In genomic region chr2:197431858-197432257, GRCh38 we compare ENCODE assay signal across 2 cellular contexts.
TF ChIP-seq lines count a peak whose summit lies in the region.

No MANE protein-coding gene starts in this region.

TF ChIP-seq in IMR-90, 13 proteins besides CTCF, POLR2A, EP300 and RAD21:
- TF ChIP-seq ELK1 (IDR thresholded peaks at IDR 0.05; ENCODE audit: borderline replicate concordance, low read depth, low read length) (no peak), FOS (IDR thresholded peaks at IDR 0.05; ENCODE audit: low read depth, low read length) (no peak), RCOR1 (IDR thresholded peaks at IDR 0.05; ENCODE audit: insufficient replicate concordance, low read length) (no peak), NFE2L2 (IDR thresholded peaks at IDR 0.05; ENCODE audit: low read depth, low read length) (no peak), MAFK (IDR thresholded peaks at IDR 0.05; ENCODE audit: low read depth, low read length) (no peak), USF2 (IDR thresholded peaks at IDR 0.05; ENCODE audit: low read depth, low read length) (no peak), BHLHE40 (IDR thresholded peaks at IDR 0.05; ENCODE audit: low read depth, low read length) (no peak), RFX5 (IDR thresholded peaks at IDR 0.05; ENCODE audit: low read depth, low read length) (no peak), MXI1 (IDR thresholded peaks at IDR 0.05; ENCODE audit: borderline replicate concordance, low read depth, low read length) (no peak), MAZ (IDR thresholded peaks at IDR 0.05; ENCODE audit: borderline replicate concordance, low read depth, low read length) (no peak), CEBPB (IDR thresholded peaks at IDR 0.05; ENCODE audit: low read depth, low read length) (no peak), CHD1 (IDR thresholded peaks at IDR 0.05; ENCODE audit: low read depth, low read length) (no peak), SMC3 (IDR thresholded peaks at IDR 0.05; ENCODE audit: low read depth, low read length) (no peak)

TF ChIP-seq in K562, 482 proteins besides CTCF, POLR2A, EP300 and RAD21:
- TF ChIP-seq GTF2A2 (tag; IDR thresholded peaks at IDR 0.05) (no peak), DNMT1 (IDR thresholded peaks at IDR 0.05) (no peak), ZNF24 (IDR thresholded peaks at IDR 0.05) (no peak), FOXP4 (CRISPR knock-in tag; IDR thresholded peaks at IDR 0.05; ENCODE audit: borderline replicate concordance) (no peak)
